16 cellular contexts compared by ENCODE assay signal in the genomic region with DNA sequence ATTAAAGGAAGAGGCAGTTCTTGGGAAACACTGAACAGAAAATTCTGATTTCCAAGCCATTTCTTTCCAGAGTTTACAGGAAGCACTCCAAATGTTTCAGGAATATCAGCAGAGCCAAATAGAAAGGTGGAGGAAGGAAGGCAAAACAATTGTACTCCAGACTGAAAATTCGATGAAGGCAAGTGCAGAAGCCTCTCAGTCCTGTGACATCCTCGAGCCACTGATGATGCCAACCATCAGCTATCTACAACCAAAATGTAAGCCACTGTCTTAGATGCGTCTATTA. TPM values are rescaled to one million over a fixed set of nuclear protein-coding genes. Genes with fewer than 3 reads are reported as not detected.
DNase-seq lines count a peak whose midpoint lies in the region; FAIRE-seq and TF ChIP-seq lines count a peak whose summit lies in the region.
"Had no signal": no experiment of that assay in that cellular context is flagged by ENCODE, and none has a peak within 500 bp of the region (broad histone marks: within the 10 kb centered on the region; RNA-seq: fewer than 3 reads in every experiment).

No MANE protein-coding gene starts in this region.

- H3K36me3 ChIP-seq in HUES6 (ENCODE audit: control insufficient read depth, insufficient read depth, low read length), result peaks cover 29% of the 10 kb centered on the region

- H3K4me3 Mint-ChIP-seq in T-helper 1 cell treated with Interleukin-12 subunit alpha and Interleukin-12 subunit beta and Interleukin-4 antibody, amounts not matched to agents 30 μg/mL and 1 μg/mL, for 36 hours, result peak overlapping the region; percentile 97
- peak overlapping the region; percentile 97 for H3K4me3 Mint-ChIP-seq in activated naive CD8-positive, alpha-beta T cell treated with anti-CD3 and anti-CD28 coated beads for 36 hours
- peak overlapping the region; percentile 99 for H3K4me3 Mint-ChIP-seq in neural crest cell

- H3K9me3 ChIP-seq in HUES6 (ENCODE audit: control insufficient read depth, insufficient read depth, low read depth, low read length), result no peaks in the 10 kb centered on the region

- no peak for TF ChIP-seq CTCF in neural crest cell (conservative IDR thresholded peaks at IDR 0.05)

- H3K27ac Mint-ChIP-seq in T-helper 1 cell treated with Interleukin-12 subunit alpha and Interleukin-12 subunit beta and Interleukin-4 antibody, amounts not matched to agents 30 μg/mL and 1 μg/mL, for 36 hours, result no peak overlapping the region
- H3K27ac Mint-ChIP-seq in activated naive CD8-positive, alpha-beta T cell treated with anti-CD3 and anti-CD28 coated beads for 36 hours, result peak overlapping the region; percentile 11
- H3K27ac Mint-ChIP-seq in neural crest cell (ENCODE audit: unreplicated experiment), result no peak overlapping the region

- H3K4me1 Mint-ChIP-seq in T-helper 1 cell treated with Interleukin-12 subunit alpha and Interleukin-12 subunit beta and Interleukin-4 antibody, amounts not matched to agents 30 μg/mL and 1 μg/mL, for 36 hours (ENCODE audit: low read depth), result peaks cover 37% of the 10 kb centered on the region
- peaks cover 31% of the 10 kb centered on the region for H3K4me1 Mint-ChIP-seq in activated naive CD8-positive, alpha-beta T cell treated with anti-CD3 and anti-CD28 coated beads for 36 hours
- H3K4me1 Mint-ChIP-seq in neural crest cell, result peaks cover 29% of the 10 kb centered on the region

- no peaks in the 10 kb centered on the region for H3K27me3 ChIP-seq in HUES6 (ENCODE audit: control insufficient read depth, insufficient read depth, low read length)

- peak overlapping the region; percentile 95; the same call in 1 of the 2 replicates for H3K4me3 ChIP-seq in HUES6 (ENCODE audit: low read depth, low read length)

- H3K36me3 Mint-ChIP-seq in T-helper 1 cell treated with Interleukin-12 subunit alpha and Interleukin-12 subunit beta and Interleukin-4 antibody, amounts not matched to agents 30 μg/mL and 1 μg/mL, for 36 hours (ENCODE audit: low read depth), result peaks cover 21% of the 10 kb centered on the region
- peaks cover 5% of the 10 kb centered on the region for H3K36me3 Mint-ChIP-seq in activated naive CD8-positive, alpha-beta T cell treated with anti-CD3 and anti-CD28 coated beads for 36 hours
- no peaks in the 10 kb centered on the region for H3K36me3 Mint-ChIP-seq in neural crest cell (ENCODE audit: low read depth)

- H3K4me1 ChIP-seq in HUES6 (ENCODE audit: control insufficient read depth, insufficient read depth, low read length), result peaks cover 25% of the 10 kb centered on the region

- H3K27me3 Mint-ChIP-seq in T-helper 1 cell treated with Interleukin-12 subunit alpha and Interleukin-12 subunit beta and Interleukin-4 antibody, amounts not matched to agents 30 μg/mL and 1 μg/mL, for 36 hours (ENCODE audit: low read depth), result no peaks in the 10 kb centered on the region
- H3K27me3 Mint-ChIP-seq in activated naive CD8-positive, alpha-beta T cell treated with anti-CD3 and anti-CD28 coated beads for 36 hours, result no peaks in the 10 kb centered on the region
- peaks cover 2% of the 10 kb centered on the region for H3K27me3 Mint-ChIP-seq in neural crest cell (ENCODE audit: low read depth)

- no peak for FAIRE-seq in GM19239 (lab: Jason Lieb, UNC)
- FAIRE-seq: H54 had no signal

- DNase-seq in T-helper 1 cell (no peak), neural crest cell (ENCODE audit: low read depth, low spot score) (no peak), DMS 273 treated with DMSO at 0.1 percent for 48 hours (lab: John Stamatoyannopoulos, UW) (no peak), NCI-H526 (lab: John Stamatoyannopoulos, UW) (no peak), GM19239 (ENCODE audit: insufficient read length, low spot score) (no peak)
- DNase-seq in activated naive CD8-positive, alpha-beta T cell treated with anti-CD3 and anti-CD28 coated beads for 36 hours, result no peak
- DNase-seq: ACHN; aorta; effector memory CD4-positive, alpha-beta T cell; kidney glomerular epithelial cell; NCI-H774 had no signal

- H3K9ac ChIP-seq in HUES6 (ENCODE audit: low read length), result no peak overlapping the region

- peaks cover 2% of the 10 kb centered on the region for H3K9me3 Mint-ChIP-seq in T-helper 1 cell treated with Interleukin-12 subunit alpha and Interleukin-12 subunit beta and Interleukin-4 antibody, amounts not matched to agents 30 μg/mL and 1 μg/mL, for 36 hours
- no peaks in the 10 kb centered on the region for H3K9me3 Mint-ChIP-seq in activated naive CD8-positive, alpha-beta T cell treated with anti-CD3 and anti-CD28 coated beads for 36 hours
- no peaks in the 10 kb centered on the region for H3K9me3 Mint-ChIP-seq in neural crest cell

- H3K27ac ChIP-seq in HUES6 (ENCODE audit: low read depth, low read length), result no peak overlapping the region
- H3K27ac ChIP-seq: skin epidermis had no signal

RNA-seq across cellular contexts. Expression of a gene that starts 2.2 kb away (rescaled TPM):
- total RNA-seq in activated naive CD8-positive, alpha-beta T cell treated with anti-CD3 and anti-CD28 coated beads for 36 hours, result 10 to 100 TPM; 91.5 to 92.1 TPM
- total RNA-seq in neural crest cell, result 73.0 and 80.5 TPM in 2 replicates

RNA-seq across cellular contexts. Expression of a gene that starts 8.4 kb away (rescaled TPM):
- total RNA-seq in activated naive CD8-positive, alpha-beta T cell treated with anti-CD3 and anti-CD28 coated beads for 36 hours, result 10 to 100 TPM; 38.9 to 41.2 TPM
- 12.3 and 15.7 TPM in 2 replicates for total RNA-seq in neural crest cell

RNA-seq across cellular contexts. Expression of a gene that starts 34.9 kb away (rescaled TPM):
- not detected for total RNA-seq in activated naive CD8-positive, alpha-beta T cell treated with anti-CD3 and anti-CD28 coated beads for 36 hours
- 0.16 TPM in 1 of 2 replicates, not detected in the other for total RNA-seq in neural crest cell
- total RNA-seq: aorta, myocyte had no signal

RNA-seq across cellular contexts. Expression of a gene that starts 37.6 kb away (rescaled TPM):
- 10 to 100 TPM; 14.7 to 17.3 TPM for total RNA-seq in activated naive CD8-positive, alpha-beta T cell treated with anti-CD3 and anti-CD28 coated beads for 36 hours
- total RNA-seq in neural crest cell, result 36.9 and 40.3 TPM in 2 replicates

RNA-seq across cellular contexts. Expression of a gene that starts 45.7 kb away (rescaled TPM):
- total RNA-seq in activated naive CD8-positive, alpha-beta T cell treated with anti-CD3 and anti-CD28 coated beads for 36 hours, result 100 to 1,000 TPM; 311 to 315 TPM
- 169 and 180 TPM in 2 replicates for total RNA-seq in neural crest cell
